Comparison of ENCODE assay signal across 28 cellular contexts in genomic region chr2:120810639-120811038, GRCh38.
"Had no signal": no experiment of that assay in that cellular context is flagged by ENCODE, and none has a peak within 500 bp of the region (broad histone marks: within the 10 kb centered on the region; RNA-seq: fewer than 3 reads in every experiment).

No MANE protein-coding gene starts in this region.

- H3K4me3 ChIP-seq: coronary artery, dorsolateral prefrontal cortex had no signal

- FAIRE-seq: astrocyte, bronchial epithelial cell, frontal cortex had no signal

- H3K36me3 ChIP-seq: WERI-Rb-1 had no signal

- ATAC-seq: activated CD4-positive, CD25-positive, alpha-beta regulatory T cell treated with anti-CD3 and anti-CD28 coated beads, Interleukin-2, amount 50 U/mL, for 24 hours; activated CD8-positive, alpha-beta T cell treated with anti-CD3 and anti-CD28 coated beads for 36 hours; activated T-cell treated with anti-CD3 and anti-CD28 coated beads, Interleukin-2, amount 50 U/mL, for 4 hours; esophagus mucosa; T-helper 17 cell had no signal

- H3K27ac ChIP-seq: brain microvascular endothelial cell, coronary artery, dorsolateral prefrontal cortex, WERI-Rb-1 had no signal

- DNase-seq: activated B cell treated with CpG ODN at 0.5 μM for 24 hours; activated CD4-positive, alpha-beta T cell treated with anti-CD3 and anti-CD28 coated beads for 48 hours; activated CD4-positive, alpha-beta T cell treated with anti-CD3 and anti-CD28 coated beads, Interleukin-2, amount 50 U/mL, for 1 hour; activated CD4-positive, alpha-beta T cell treated with anti-CD3 and anti-CD28 coated beads, Interleukin-2, amount 50 U/mL, for 48 hours; activated CD8-positive, alpha-beta memory T cell treated with anti-CD3 and anti-CD28 coated beads for 24 hours; activated CD8-positive, alpha-beta T cell treated with anti-CD3 and anti-CD28 coated beads for 36 hours; activated effector memory CD4-positive, alpha-beta T cell treated with Interleukin-2 at 50 U/mL for 16 hours; activated gamma-delta T cell treated with Interleukin-2 at 50 U/mL for 16 hours; activated naive CD4-positive, alpha-beta T cell treated with anti-CD3 and anti-CD28 coated beads, Interleukin-2, amount 50 U/mL, for 16 hours; activated naive CD4-positive, alpha-beta T cell treated with Interleukin-2 at 50 U/mL for 16 hours; activated T-cell treated with anti-CD3 and anti-CD28 coated beads, Interleukin-2, amount 50 U/mL, for 4 hours; amniotic stem cell; anterior cingulate cortex; brain microvascular endothelial cell; dorsolateral prefrontal cortex; effector memory CD4-positive, alpha-beta T cell; endodermal cell; foreskin fibroblast; T-helper 1 cell; T-helper 17 cell; T1000; WERI-Rb-1 had no signal

- H3K27me3 ChIP-seq: brain microvascular endothelial cell had no signal
